25 cellular contexts compared by ENCODE assay signal in genomic region chr20:24825591-24825990, GRCh38.
"Had no signal": no experiment of that assay in that cellular context is flagged by ENCODE, and none has a peak within 500 bp of the region (broad histone marks: within the 10 kb centered on the region; RNA-seq: fewer than 3 reads in every experiment).

No MANE protein-coding gene starts in this region.

- H3K27me3 Mint-ChIP-seq: dendritic cell treated with granulocyte-macrophage colony-stimulating factor and Interleukin-4, amounts not matched to agents 40 ng/mL and 50 ng/mL, for 4 days; stimulated activated naive CD8-positive, alpha-beta T cell treated with anti-CD3 and anti-CD28 coated beads, Interleukin-15, Interleukin-2, amounts not matched to agents 100 ng/mL and 50 ng/mL, for 24 hours had no signal

- H3K27ac Mint-ChIP-seq: dendritic cell treated with granulocyte-macrophage colony-stimulating factor and Interleukin-4, amounts not matched to agents 40 ng/mL and 50 ng/mL, for 4 days; natural killer cell; stimulated activated naive B cell treated with anti-CD40 and anti-IgM and Interleukin-4, amounts not matched to agents 10 μg/mL and 1 μg/mL and 100 μg/mL, for 72 hours; stimulated activated naive CD8-positive, alpha-beta T cell treated with anti-CD3 and anti-CD28 coated beads, Interleukin-15, Interleukin-2, amounts not matched to agents 100 ng/mL and 50 ng/mL, for 24 hours had no signal

- DNase-seq: central memory CD4-positive, alpha-beta T cell; colonic mucosa; effector CD8-positive, alpha-beta T cell; foreskin keratinocyte; glutamatergic neuron; heart right ventricle; hippocampal formation; kidney glomerular epithelial cell; left colon; left ventricle myocardium inferior; lower lobe of right lung; natural killer cell; stimulated activated CD4-positive, alpha-beta T cell treated with anti-CD3 and anti-CD28 coated beads, Interleukin-4, amount 100 ng/mL, for 4 hours; stimulated activated naive B cell treated with anti-CD40 and anti-IgM and Interleukin-4, amounts not matched to agents 10 μg/mL and 1 μg/mL and 100 μg/mL, for 72 hours; transverse colon had no signal

- H3K4me1 Mint-ChIP-seq: natural killer cell; neural crest cell; stimulated activated naive B cell treated with anti-CD40 and anti-IgM and Interleukin-4, amounts not matched to agents 10 μg/mL and 1 μg/mL and 100 μg/mL, for 72 hours had no signal

- H3K9me3 Mint-ChIP-seq: dendritic cell treated with granulocyte-macrophage colony-stimulating factor and Interleukin-4, amounts not matched to agents 40 ng/mL and 50 ng/mL, for 4 days; natural killer cell; neural crest cell; stimulated activated naive B cell treated with anti-CD40 and anti-IgM and Interleukin-4, amounts not matched to agents 10 μg/mL and 1 μg/mL and 100 μg/mL, for 72 hours; stimulated activated naive CD8-positive, alpha-beta T cell treated with anti-CD3 and anti-CD28 coated beads, Interleukin-15, Interleukin-2, amounts not matched to agents 100 ng/mL and 50 ng/mL, for 24 hours had no signal

- H3K36me3 Mint-ChIP-seq: natural killer cell had no signal

- H3K4me3 ChIP-seq: colonic mucosa, esophagus muscularis mucosa, heart right ventricle, left ventricle myocardium inferior, lower lobe of right lung, prostate gland, right atrium auricular region, suprapubic skin, transverse colon had no signal

- H3K27ac ChIP-seq: colonic mucosa, esophagus muscularis mucosa, foreskin keratinocyte, heart right ventricle, left ventricle myocardium inferior, lower lobe of right lung, neutrophil, parathyroid adenoma, prostate gland, right atrium auricular region, suprapubic skin, transverse colon had no signal

- H3K9me3 ChIP-seq: colonic mucosa, heart right ventricle, left ventricle myocardium inferior, lower lobe of right lung, neutrophil, prostate gland, right atrium auricular region, suprapubic skin, transverse colon had no signal

- ATAC-seq: foreskin keratinocyte; heart right ventricle; left colon; lower lobe of right lung; natural killer cell; sciatic nerve; stimulated activated naive B cell treated with anti-CD40 and anti-IgM and Interleukin-4, amounts not matched to agents 10 μg/mL and 1 μg/mL and 100 μg/mL, for 72 hours had no signal

- H3K36me3 ChIP-seq: colonic mucosa, esophagus muscularis mucosa, heart right ventricle, left ventricle myocardium inferior, lower lobe of right lung, neutrophil, prostate gland, right atrium auricular region, suprapubic skin, transverse colon had no signal

- H3K27me3 ChIP-seq: colonic mucosa, esophagus muscularis mucosa, foreskin keratinocyte, neutrophil, right atrium auricular region, suprapubic skin, transverse colon had no signal

- H3K4me1 ChIP-seq: colonic mucosa, esophagus muscularis mucosa, foreskin keratinocyte, heart right ventricle, left ventricle myocardium inferior, lower lobe of right lung, parathyroid adenoma, prostate gland, right atrium auricular region, suprapubic skin, transverse colon had no signal

- H3K4me3 Mint-ChIP-seq: dendritic cell treated with granulocyte-macrophage colony-stimulating factor and Interleukin-4, amounts not matched to agents 40 ng/mL and 50 ng/mL, for 4 days; natural killer cell; neural crest cell; stimulated activated naive B cell treated with anti-CD40 and anti-IgM and Interleukin-4, amounts not matched to agents 10 μg/mL and 1 μg/mL and 100 μg/mL, for 72 hours; stimulated activated naive CD8-positive, alpha-beta T cell treated with anti-CD3 and anti-CD28 coated beads, Interleukin-15, Interleukin-2, amounts not matched to agents 100 ng/mL and 50 ng/mL, for 24 hours had no signal
